Comparison of ENCODE assay signal across 8 cellular contexts in genomic region chr10:95832216-95833037, GRCh38.
DNase-seq lines count a peak whose midpoint lies in the region; ATAC-seq and TF ChIP-seq lines count a peak whose summit lies in the region.

No MANE protein-coding gene starts in this region.

- TF ChIP-seq POLR2A in thyroid gland (IDR thresholded peaks at IDR 0.05) (no peak), prostate gland (IDR thresholded peaks at IDR 0.05) (no peak)

- no peak for TF ChIP-seq CTCF in GM12865 (IDR thresholded peaks at IDR 0.05; ENCODE audit: insufficient read depth, low read depth, low read length, missing control alignments)
- TF ChIP-seq CTCF in endothelial cell (IDR thresholded peaks at IDR 0.05; ENCODE audit: unreplicated experiment), result no peak
- TF ChIP-seq CTCF in thyroid gland (IDR thresholded peaks at IDR 0.05), result no peak
- no peak for TF ChIP-seq CTCF in prostate gland (IDR thresholded peaks at IDR 0.05)

- H3K4me1 ChIP-seq in thyroid gland (peaks cover 10 to 16% of the 10 kb centered on the region in 2 donors), prostate gland (replicated peaks) (no peaks in the 10 kb centered on the region)

- peak; percentile 98 for DNase-seq in GM12865 (ENCODE audit: low read depth)
- no peak for DNase-seq in endothelial cell (ENCODE audit: low spot score)
- DNase-seq in thyroid gland, result no peak
- DNase-seq in DMS53 treated with DMSO at 0.1 percent for 48 hours (lab: John Stamatoyannopoulos, UW; ENCODE audit: unreplicated experiment), result no peak
- DNase-seq in NCI-H226, result no peak
- no peak for DNase-seq in prostate gland (ENCODE audit: low spot score)

- intact Hi-C loops in thyroid gland (cut with DNase I) (no loop called here), prostate gland (cut with DNase I) (no loop called here)

- H3K9me3 ChIP-seq in thyroid gland (no peaks in the 10 kb centered on the region), prostate gland (no peaks in the 10 kb centered on the region)

- H3K27ac Mint-ChIP-seq in endothelial cell (ENCODE audit: unreplicated experiment), result peak overlapping the region; percentile 17

- no peaks in the 10 kb centered on the region for H3K9me3 Mint-ChIP-seq in endothelial cell (ENCODE audit: unreplicated experiment)

- WGBS in thyroid gland, 2 donors, result 67 to 85% methylated on average over 6 of the region's 6 CpGs
- WGBS in prostate gland, result 69% methylated on average over 6 of the region's 6 CpGs

- H3K36me3 Mint-ChIP-seq in endothelial cell (ENCODE audit: low read depth, unreplicated experiment), result peaks cover 25% of the 10 kb centered on the region

- H3K27me3 ChIP-seq in thyroid gland, result no peaks in the 10 kb centered on the region
- no peaks in the 10 kb centered on the region for H3K27me3 ChIP-seq in prostate gland (replicated peaks; ENCODE audit: insufficient read depth)

- ATAC-seq in GM19463 (IDR thresholded peaks at IDR 0.05; ENCODE audit: unreplicated experiment) (peak; percentile 84), HG03460 (IDR thresholded peaks at IDR 0.05; ENCODE audit: unreplicated experiment) (peak; percentile 88)

- H3K4me3 ChIP-seq in GM12865 (ENCODE audit: low read depth, low read length), result peak overlapping the region; percentile 48
- no peak overlapping the region for H3K4me3 ChIP-seq in thyroid gland (replicated peaks in 1 of 3)
- H3K4me3 ChIP-seq in prostate gland, result no peak overlapping the region

- H3K4me3 Mint-ChIP-seq in endothelial cell (ENCODE audit: unreplicated experiment), result no peak overlapping the region

- peaks cover 18% of the 10 kb centered on the region for H3K4me1 Mint-ChIP-seq in endothelial cell (ENCODE audit: unreplicated experiment)

- H3K27ac ChIP-seq in thyroid gland (peak overlapping the region in 1 of 3 donors; percentile 30), prostate gland (no peak overlapping the region)

- H3K36me3 ChIP-seq in thyroid gland (no peaks in the 10 kb centered on the region), prostate gland (no peaks in the 10 kb centered on the region)

- peaks cover 5% of the 10 kb centered on the region for H3K27me3 Mint-ChIP-seq in endothelial cell (ENCODE audit: unreplicated experiment)
